In the genomic region with DNA sequence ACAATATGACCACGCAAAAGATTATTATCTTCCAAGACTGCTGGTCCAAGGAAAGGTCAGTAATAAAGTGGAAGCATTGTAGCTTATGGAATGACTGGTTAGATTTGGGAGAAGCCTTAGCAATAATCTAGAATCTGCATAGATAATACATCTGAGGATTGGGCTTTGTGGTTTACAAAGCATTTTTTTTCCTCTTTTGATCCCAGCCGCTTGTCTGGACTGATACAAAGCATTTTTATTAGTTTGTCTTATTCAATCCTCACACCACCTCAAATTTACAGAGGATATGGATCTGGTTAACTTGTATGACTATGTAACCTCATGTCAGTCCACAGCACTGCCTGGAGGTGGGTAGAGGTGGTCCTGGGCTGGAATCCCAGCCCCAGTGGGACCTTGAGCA, we compare ENCODE assay signal across 29 cellular contexts. TPM values are rescaled to one million over a fixed set of nuclear protein-coding genes. Genes with fewer than 3 reads are reported as not detected.
DNase-seq lines count a peak whose midpoint lies in the region; ATAC-seq and TF ChIP-seq lines count a peak whose summit lies in the region.
"Had no signal": no experiment of that assay in that cellular context is flagged by ENCODE, and none has a peak within 500 bp of the region (broad histone marks: within the 10 kb centered on the region; RNA-seq: fewer than 3 reads in every experiment).

No MANE protein-coding gene starts in this region.

- no peak for ATAC-seq in right lobe of liver
- no peak for ATAC-seq in GM21381 (IDR thresholded peaks at IDR 0.05; ENCODE audit: unreplicated experiment)
- no peak for ATAC-seq in HG03280 (IDR thresholded peaks at IDR 0.05; ENCODE audit: unreplicated experiment)

- WGBS in right lobe of liver (ENCODE audit: insufficient coverage, low coverage, low lambda C conversion rate, missing lambda C conversion rate): 61% methylated on average over 2 of the region's 2 CpGs

- intact Hi-C loops in right lobe of liver (cut with DNase I): no loop called here

- TF ChIP-seq CTCF in LNCaP clone FGC (IDR thresholded peaks at IDR 0.05; ENCODE audit: control insufficient read depth, extremely low read depth, insufficient read depth): no peak
- TF ChIP-seq CTCF in WERI-Rb-1 (IDR thresholded peaks at IDR 0.05; ENCODE audit: low read depth, low read length): no peak
- no peak for TF ChIP-seq CTCF in right lobe of liver (IDR thresholded peaks at IDR 0.05)

- peaks cover 12% of the 10 kb centered on the region for H3K36me3 ChIP-seq in WERI-Rb-1
- H3K36me3 ChIP-seq in right lobe of liver: peaks cover 0 to 5% (median 2%) of the 10 kb centered on the region in 4 donors
- H3K36me3 ChIP-seq in skeletal muscle tissue (ENCODE audit: control insufficient read depth in 3 of 3, insufficient read depth in 3 of 3, low read length in 3 of 3): peaks cover 1 to 4% (median 4%) of the 10 kb centered on the region in 3 donors

- H3K9ac ChIP-seq in skeletal muscle tissue (ENCODE audit: low read depth in 1 of 3, low read length in 3 of 3): peak overlapping the region in 1 of 3 donors; percentile 40
- H3K9ac ChIP-seq: BLaER1 treated with 17β-estradiol and CSF1 and Interleukin-3, amounts not matched to agents 10 nM and 100 nM; GM23248 had no signal

- DNase-seq in LNCaP clone FGC (ENCODE audit: low read depth) (peak; percentile 33), WERI-Rb-1 (no peak), right lobe of liver (no peak), LoVo (ENCODE audit: low spot score) (no peak)
- DNase-seq: AML-193; CD4-positive, alpha-beta memory T cell; COR-L47; DMS 273 treated with DMSO at 0.1 percent for 48 hours; DMS79 treated with DMSO at 0.1 percent for 48 hours; GF-D8; GM23248; H7; NCI-H1048; NCI-H1417; NCI-H1694 treated with DMSO at 0.1 percent for 48 hours; NCI-H2081; NCI-H2227 treated with DMSO at 0.1 percent for 48 hours; NCI-H69; SIG-M5 had no signal

- no peak overlapping the region for H3K4me3 ChIP-seq in LNCaP clone FGC (ENCODE audit: low read depth, low read length)
- H3K4me3 ChIP-seq in WERI-Rb-1 (ENCODE audit: low read depth, low read length): no peak overlapping the region
- no peak overlapping the region for H3K4me3 ChIP-seq in right lobe of liver
- no peak overlapping the region for H3K4me3 ChIP-seq in skeletal muscle tissue (ENCODE audit: low read length in 3 of 3)
- H3K4me3 ChIP-seq: A549; BLaER1 treated with 17β-estradiol and CSF1 and Interleukin-3, amounts not matched to agents 10 nM and 100 nM; GM23248; SK-N-MC had no signal

- H3K9me3 ChIP-seq in WERI-Rb-1 (ENCODE audit: severe bottlenecking) (no peaks in the 10 kb centered on the region), right lobe of liver (no peaks in the 10 kb centered on the region), skeletal muscle tissue (ENCODE audit: control insufficient read depth in 3 of 3, low read length in 3 of 3) (no peaks in the 10 kb centered on the region)
- H3K9me3 ChIP-seq: A549; BLaER1 treated with 17β-estradiol and CSF1 and Interleukin-3, amounts not matched to agents 10 nM and 100 nM had no signal

- H3K27me3 ChIP-seq in WERI-Rb-1 (ENCODE audit: insufficient read depth, low read depth, severe bottlenecking): no peaks in the 10 kb centered on the region
- no peaks in the 10 kb centered on the region for H3K27me3 ChIP-seq in right lobe of liver
- no peaks in the 10 kb centered on the region for H3K27me3 ChIP-seq in skeletal muscle tissue (ENCODE audit: control insufficient read depth in 3 of 3, insufficient read depth in 3 of 3, low read length in 3 of 3)
- H3K27me3 ChIP-seq: BLaER1 treated with 17β-estradiol and CSF1 and Interleukin-3, amounts not matched to agents 10 nM and 100 nM had no signal

- H3K4me1 ChIP-seq in right lobe of liver: peaks cover 0 to 42% (median 16%) of the 10 kb centered on the region in 4 donors
- peaks cover 33 to 54% (median 37%) of the 10 kb centered on the region in 3 donors for H3K4me1 ChIP-seq in skeletal muscle tissue (ENCODE audit: control insufficient read depth in 3 of 3, insufficient read depth in 3 of 3, low read length in 3 of 3)
- H3K4me1 ChIP-seq: A549 had no signal

- TF ChIP-seq POLR2A in right lobe of liver (IDR thresholded peaks at IDR 0.05): no peak

- H3K27ac ChIP-seq in WERI-Rb-1 (peak overlapping the region; percentile 34; the same call in 1 of the 2 replicates), right lobe of liver (peak overlapping the region in 2 of 3 donors; percentile 2 to 72), skeletal muscle tissue (ENCODE audit: low read depth, low read length) (peak overlapping the region; percentile 67)
- H3K27ac ChIP-seq: A549; BLaER1 treated with 17β-estradiol and CSF1 and Interleukin-3, amounts not matched to agents 10 nM and 100 nM; GM23248; SK-N-MC had no signal

RNA-seq across cellular contexts. Expression of a gene that starts 1.0 kb away (rescaled TPM):
- total RNA-seq in right lobe of liver (10 to 100 TPM in 4 of 6 experiments, 1 to 10 TPM in 2; 3.0 to 92.0 (median 40.1) TPM), skeletal muscle tissue (26.1 TPM)
- total RNA-seq: CD4-positive, alpha-beta memory T cell; GM23248; H7; HT-29; LHCN-M2; NCI-H460; OCI-LY7 had no signal

RNA-seq across cellular contexts. Expression of a gene that starts 17.0 kb away (rescaled TPM):
- total RNA-seq in right lobe of liver (100 to 1,000 TPM; 105 to 265 (median 183) TPM), skeletal muscle tissue (69.9 TPM)

RNA-seq across cellular contexts. Expression of a gene that starts 39.6 kb away (rescaled TPM):
- total RNA-seq in right lobe of liver (10 to 100 TPM in 1 of 6 experiments, 1 to 10 TPM in 5; 4.8 to 12.1 (median 6.3) TPM), skeletal muscle tissue (0.52 TPM)
- total RNA-seq: OCI-LY7 had no signal
